Comparison of ENCODE assay signal across 8 cellular contexts in genomic region chr3:156483426-156483825, GRCh38.
DNase-seq lines count a peak whose midpoint lies in the region; ATAC-seq and TF ChIP-seq lines count a peak whose summit lies in the region.

No MANE protein-coding gene starts in this region.

- H3K9me2 ChIP-seq in OCI-LY7 (ENCODE audit: insufficient read depth, low read length) = no peaks in the 10 kb centered on the region

- H2AFZ ChIP-seq in OCI-LY7 (ENCODE audit: low read length) (peak overlapping the region; percentile 93), osteoblast (ENCODE audit: low read length) (peak overlapping the region; percentile 14)

- H3K27ac ChIP-seq in OCI-LY7 (ENCODE audit: low read depth, low read length, poor library complexity, severe bottlenecking) (peak overlapping the region; percentile 82), osteoblast (ENCODE audit: low read depth, low read length) (peak overlapping the region; percentile 60), substantia nigra (ENCODE audit: low read depth, low read length, poor library complexity, severe bottlenecking) (no peak overlapping the region)

- peak overlapping the region; percentile 73 for H3K27ac Mint-ChIP-seq in dendritic cell treated with granulocyte-macrophage colony-stimulating factor and Interleukin-4, amounts not matched to agents 40 ng/mL and 50 ng/mL, for 4 days

- peaks cover 21% of the 10 kb centered on the region for H3K4me1 Mint-ChIP-seq in dendritic cell treated with granulocyte-macrophage colony-stimulating factor and Interleukin-4, amounts not matched to agents 40 ng/mL and 50 ng/mL, for 4 days (ENCODE audit: low read depth)

- peak in 2 of 3 experiments; percentile 2 to 12 for DNase-seq in stimulated activated CD4-positive, alpha-beta T cell treated with anti-CD3 and anti-CD28 coated beads, TNF-alpha, amount 100 ng/mL, for 24 hours (ENCODE audit: low read depth in 3 of 3)
- DNase-seq in stimulated activated CD4-positive, alpha-beta T cell treated with anti-CD3 and anti-CD28 coated beads, Interleukin-4, amount 100 ng/mL, for 1 hour = no peak
- DNase-seq in OCI-LY7 (ENCODE audit: low spot score) (peak; percentile 42), osteoblast (ENCODE audit: insufficient read length, low spot score, missing footprints) (no peak), substantia nigra (lab: John Stamatoyannopoulos, UW) (no peak), SKM-1 (lab: John Stamatoyannopoulos, UW; ENCODE audit: unreplicated experiment) (no peak)

- H3K27me3 ChIP-seq in osteoblast (ENCODE audit: insufficient read depth, low read length) = no peaks in the 10 kb centered on the region

- H3K4me1 ChIP-seq in OCI-LY7 (ENCODE audit: insufficient read depth, low read length, poor library complexity, severe bottlenecking) = peaks cover 35% of the 10 kb centered on the region
- H3K4me1 ChIP-seq in osteoblast (ENCODE audit: insufficient read depth, low read length) = peaks cover 19% of the 10 kb centered on the region

- H3K27me3 Mint-ChIP-seq in dendritic cell treated with granulocyte-macrophage colony-stimulating factor and Interleukin-4, amounts not matched to agents 40 ng/mL and 50 ng/mL, for 4 days = no peaks in the 10 kb centered on the region

- no peaks in the 10 kb centered on the region for H3K79me2 ChIP-seq in OCI-LY7 (ENCODE audit: insufficient read depth, low read depth, low read length)
- H3K79me2 ChIP-seq in osteoblast (ENCODE audit: insufficient read depth, low read length) = no peaks in the 10 kb centered on the region

- intact Hi-C loops in OCI-LY7 (cut with micrococcal nuclease; ENCODE audit: unreplicated experiment) = no loop called here
- intact Hi-C loops in dendritic cell treated with granulocyte-macrophage colony-stimulating factor and Interleukin-4, amounts not matched to agents 40 ng/mL and 50 ng/mL, for 4 days (cut with micrococcal nuclease) = no loop called here

- H4K20me1 ChIP-seq in OCI-LY7 (ENCODE audit: insufficient read depth, low read length) (no peaks in the 10 kb centered on the region), osteoblast (ENCODE audit: insufficient read depth, low read length) (no peaks in the 10 kb centered on the region)

- peak overlapping the region; percentile 85 for H3K4me2 ChIP-seq in OCI-LY7 (ENCODE audit: low read length)
- H3K4me2 ChIP-seq in osteoblast (ENCODE audit: insufficient read depth, low read length) = peak overlapping the region; percentile 64

- H3K9me3 Mint-ChIP-seq in dendritic cell treated with granulocyte-macrophage colony-stimulating factor and Interleukin-4, amounts not matched to agents 40 ng/mL and 50 ng/mL, for 4 days = no peaks in the 10 kb centered on the region

- H3K4me3 Mint-ChIP-seq in dendritic cell treated with granulocyte-macrophage colony-stimulating factor and Interleukin-4, amounts not matched to agents 40 ng/mL and 50 ng/mL, for 4 days = no peak overlapping the region

- POLR2A ChIA-PET in OCI-LY7 (lab: Charles Lee) = interaction anchor here (0.6 to 2.2 kb wide), 6 partner anchors 10 to 79 kb away, joined by 3 to 7 read pairs (median 4); no protein-coding TSS in a partner anchor

- no peaks in the 10 kb centered on the region for H3K36me3 ChIP-seq in OCI-LY7 (ENCODE audit: insufficient read depth, low read length)
- H3K36me3 ChIP-seq in osteoblast (ENCODE audit: insufficient read depth, low read length) = no peaks in the 10 kb centered on the region

- peak overlapping the region; percentile 58 for H3K4me3 ChIP-seq in OCI-LY7 (ENCODE audit: low read depth, low read length, poor library complexity, severe bottlenecking)
- H3K4me3 ChIP-seq in osteoblast (ENCODE audit: insufficient read depth, low read length) = peak overlapping the region; percentile 38

- CTCF ChIA-PET in OCI-LY7 (lab: Charles Lee; ENCODE audit: unreplicated experiment) = interaction anchor here (0.9 kb wide), 1 partner anchor 9 kb away, joined by 3 read pairs; no protein-coding TSS in a partner anchor

- no peaks in the 10 kb centered on the region for H3K9me3 ChIP-seq in OCI-LY7 (ENCODE audit: low read length)
- no peaks in the 10 kb centered on the region for H3K9me3 ChIP-seq in osteoblast (ENCODE audit: low read depth, low read length)

- TF ChIP-seq CTCF in OCI-LY7 (conservative IDR thresholded peaks at IDR 0.05; ENCODE audit: low read length) (no peak), osteoblast (IDR thresholded peaks at IDR 0.05; ENCODE audit: extremely low read depth, low read depth, low read length) (no peak)

- no TSS peak for BruUV-seq in OCI-LY7 (replicated peaks; lab: Mats Ljungman, UMichigan)

- no peaks in the 10 kb centered on the region for H3K36me3 Mint-ChIP-seq in dendritic cell treated with granulocyte-macrophage colony-stimulating factor and Interleukin-4, amounts not matched to agents 40 ng/mL and 50 ng/mL, for 4 days (ENCODE audit: low read depth)

- ATAC-seq in HG02840 (IDR thresholded peaks at IDR 0.05; ENCODE audit: low FRiP score, unreplicated experiment) = peak; percentile 81

Comparison
In these comparisons a context has a peak if more than half of its experiments do, and no peak if none do; other contexts are left out.
1. DNase-seq: peak in stimulated activated CD4-positive, alpha-beta T cell treated with anti-CD3 and anti-CD28 coated beads, TNF-alpha, amount 100 ng/mL, for 24 hours (2 of 3) and OCI-LY7 (single experiment); none in stimulated activated CD4-positive, alpha-beta T cell treated with anti-CD3 and anti-CD28 coated beads, Interleukin-4, amount 100 ng/mL, for 1 hour (single experiment), osteoblast (single experiment), substantia nigra (0 of 49) and SKM-1 (single experiment).